20 cellular contexts compared by ENCODE assay signal in genomic region chr2:46246790-46247189, GRCh38. TPM values are rescaled to one million over a fixed set of nuclear protein-coding genes. Genes with fewer than 3 reads are reported as not detected.
A peak's percentile ranks its signal among the peaks of the same experiment; 100 is the strongest.
DNase-seq lines count a peak whose midpoint lies in the region; ATAC-seq and TF ChIP-seq lines count a peak whose summit lies in the region.
"Had no signal": no experiment of that assay in that cellular context is flagged by ENCODE, and none has a peak within 500 bp of the region (broad histone marks: within the 10 kb centered on the region; RNA-seq: fewer than 3 reads in every experiment).

No MANE protein-coding gene starts in this region.

- no peak for TF ChIP-seq EP300 in sigmoid colon (IDR thresholded peaks at IDR 0.05)

- H3K4me3 ChIP-seq in sigmoid colon (no peak overlapping the region), hepatocyte (no peak overlapping the region)
- H3K4me3 ChIP-seq: breast epithelium, psoas muscle, suprapubic skin had no signal

- no peaks in the 10 kb centered on the region for H3K79me2 ChIP-seq in hepatocyte

- ATAC-seq in GM18861 (IDR thresholded peaks at IDR 0.05; ENCODE audit: unreplicated experiment) (peak; percentile 99), GM19397 (IDR thresholded peaks at IDR 0.05; ENCODE audit: unreplicated experiment) (peak; percentile 90), HG02759 (IDR thresholded peaks at IDR 0.05; ENCODE audit: unreplicated experiment) (peak; percentile 89), HG03439 (IDR thresholded peaks at IDR 0.05; ENCODE audit: unreplicated experiment) (peak; percentile 73)
- ATAC-seq: CD8-positive, alpha-beta T cell; HepG2; left cardiac atrium; psoas muscle; SK-N-SH treated with all-trans-retinoic acid at 6 μM for 48 hours had no signal

- H3K9me2 ChIP-seq in hepatocyte (replicated peaks; ENCODE audit: insufficient read depth), result no peaks in the 10 kb centered on the region

- H3K9me3 ChIP-seq in sigmoid colon (peaks cover 0 to 4% (median 0%) of the 10 kb centered on the region in 4 donors), hepatocyte (ENCODE audit: low read depth) (no peaks in the 10 kb centered on the region)
- H3K9me3 ChIP-seq: breast epithelium had no signal

- DNase-seq in activated T-cell treated with anti-CD3 and anti-CD28 coated beads, Interleukin-2, amount 50 U/mL, for 1 hour, result no peak
- DNase-seq in NCI-H2171 treated with DMSO at 0.1 percent for 48 hours (lab: John Stamatoyannopoulos, UW) (no peak), sigmoid colon (no peak), hepatocyte (ENCODE audit: low spot score) (no peak)
- DNase-seq: CD8-positive, alpha-beta T cell; DND-41; foreskin fibroblast; left cardiac atrium; NCI-H1694 treated with DMSO at 0.1 percent for 48 hours; NCI-H446; psoas muscle; T1000 had no signal

- no peaks in the 10 kb centered on the region for H3K36me3 ChIP-seq in sigmoid colon
- no peaks in the 10 kb centered on the region for H3K36me3 ChIP-seq in hepatocyte (replicated peaks; ENCODE audit: insufficient read depth, low read depth)
- H3K36me3 ChIP-seq: breast epithelium, suprapubic skin had no signal

- no peak for TF ChIP-seq CTCF in sigmoid colon (IDR thresholded peaks at IDR 0.05)
- TF ChIP-seq CTCF in hepatocyte (IDR thresholded peaks at IDR 0.05; ENCODE audit: poor library complexity), result no peak

- H3K27me3 ChIP-seq in sigmoid colon (no peaks in the 10 kb centered on the region), hepatocyte (no peaks in the 10 kb centered on the region)
- H3K27me3 ChIP-seq: breast epithelium, suprapubic skin had no signal

- H3K4me1 ChIP-seq in sigmoid colon (no peaks in the 10 kb centered on the region), hepatocyte (ENCODE audit: insufficient read depth) (no peaks in the 10 kb centered on the region)
- H3K4me1 ChIP-seq: breast epithelium, psoas muscle, suprapubic skin had no signal

- H3K4me2 ChIP-seq in hepatocyte, result no peak overlapping the region

- no peak overlapping the region for H3K27ac ChIP-seq in sigmoid colon
- H3K27ac ChIP-seq in hepatocyte, result no peak overlapping the region
- H3K27ac ChIP-seq: breast epithelium, psoas muscle, suprapubic skin had no signal

- no peak for TF ChIP-seq POLR2A in sigmoid colon (IDR thresholded peaks at IDR 0.05)

- intact Hi-C loops in sigmoid colon (cut with DNase I), result no loop called here

- 78 to 84% methylated on average over 1 of the region's 1 CpG for WGBS in sigmoid colon, 2 donors
- WGBS in hepatocyte (ENCODE audit: low lambda C conversion rate, missing lambda C conversion rate), result 67% methylated on average over 1 of the region's 1 CpG

- H4K20me1 ChIP-seq in hepatocyte (ENCODE audit: insufficient read depth, poor library complexity, severe bottlenecking), result no peaks in the 10 kb centered on the region

- no peak overlapping the region for H2AFZ ChIP-seq in hepatocyte

RNA-seq across cellular contexts. Expression of gene EPAS1, which starts 50.4 kb away (rescaled TPM):
- 10 to 100 TPM; 56.8 to 97.8 (median 61.1) TPM for total RNA-seq in sigmoid colon
- polyA plus RNA-seq in sigmoid colon, result 10 to 100 TPM; 57.8 to 82.8 (median 64.3) TPM
- total RNA-seq in hepatocyte, result 98.3 and 112 TPM in 2 replicates
- polyA plus RNA-seq in hepatocyte, result 111 and 115 TPM in 2 replicates
